In the genomic region with DNA sequence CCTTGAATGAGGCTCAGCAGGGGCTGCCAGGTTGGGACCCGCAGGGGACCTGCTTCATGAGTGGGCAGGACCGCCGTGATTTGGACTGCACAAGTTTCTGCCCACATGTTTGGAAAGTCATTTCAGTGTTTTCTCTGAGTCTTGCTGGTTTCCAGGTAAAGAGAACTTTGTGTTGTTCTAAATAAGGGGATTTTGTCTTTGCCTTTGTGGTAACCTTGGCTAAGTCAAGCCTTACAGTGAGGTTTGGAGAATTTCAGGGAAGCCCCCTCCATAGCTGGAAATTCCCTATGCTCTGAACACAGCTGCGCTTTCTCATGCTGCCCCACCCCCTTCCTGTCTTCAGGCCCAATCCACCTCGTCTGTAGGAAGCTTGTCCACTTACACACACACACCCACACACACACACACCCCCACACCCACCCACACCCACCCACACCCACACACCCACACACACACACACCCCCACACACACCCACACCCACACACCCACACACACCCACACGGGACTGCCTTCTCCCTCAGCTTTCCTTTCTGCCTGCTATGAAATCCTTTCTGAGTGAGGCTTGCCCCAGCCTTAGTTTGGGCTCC, we compare ENCODE assay signal across 9 cellular contexts.
DNase-seq lines count a peak whose midpoint lies in the region; ATAC-seq lines count a peak whose summit lies in the region.
"Had no signal": no experiment of that assay in that cellular context is flagged by ENCODE, and none has a peak within 500 bp of the region (broad histone marks: within the 10 kb centered on the region; RNA-seq: fewer than 3 reads in every experiment).

No MANE protein-coding gene starts in this region.

- DNase-seq in activated T-cell treated with anti-CD3 and anti-CD28 coated beads, Interleukin-2, amount 50 U/mL, for 72 hours: peak; percentile 60 to 69
- peak; percentile 14 to 48 for DNase-seq in stimulated activated CD4-positive, alpha-beta T cell treated with anti-CD3 and anti-CD28 coated beads, Interleukin-4, amount 100 ng/mL, for 48 hours (ENCODE audit: low read depth in 2 of 2)
- DNase-seq in right cardiac atrium: no peak
- DNase-seq: DMS153, SK-N-SH had no signal

- H3K4me1 Mint-ChIP-seq in activated T-cell treated with anti-CD3 and anti-CD28 coated beads, Interleukin-2, amount 50 U/mL, for 72 hours (ENCODE audit: low read depth): peaks cover 21% of the 10 kb centered on the region

- peak overlapping the region; percentile 48 for H3K27ac Mint-ChIP-seq in activated T-cell treated with anti-CD3 and anti-CD28 coated beads, Interleukin-2, amount 50 U/mL, for 72 hours

- H3K27me3 Mint-ChIP-seq in activated T-cell treated with anti-CD3 and anti-CD28 coated beads, Interleukin-2, amount 50 U/mL, for 72 hours (ENCODE audit: low read depth): no peaks in the 10 kb centered on the region

- no peaks in the 10 kb centered on the region for H3K4me1 ChIP-seq in right cardiac atrium (ENCODE audit: control insufficient read depth, insufficient read depth, low read length)

- H3K4me3 ChIP-seq in right cardiac atrium (ENCODE audit: low read length): no peak overlapping the region

- H3K27me3 ChIP-seq in right cardiac atrium (ENCODE audit: control insufficient read depth, insufficient read depth): no peaks in the 10 kb centered on the region

- no peaks in the 10 kb centered on the region for H3K9me3 Mint-ChIP-seq in activated T-cell treated with anti-CD3 and anti-CD28 coated beads, Interleukin-2, amount 50 U/mL, for 72 hours

- peak overlapping the region; percentile 39 to 44 for H3K4me3 Mint-ChIP-seq in activated T-cell treated with anti-CD3 and anti-CD28 coated beads, Interleukin-2, amount 50 U/mL, for 72 hours

- no peaks in the 10 kb centered on the region for H3K9me3 ChIP-seq in right cardiac atrium (ENCODE audit: control insufficient read depth, low read length)
- H3K9me3 ChIP-seq: SK-N-SH had no signal

- H3K27ac ChIP-seq in right cardiac atrium (ENCODE audit: low read length): no peak overlapping the region

- 53% methylated on average over 6 of the region's 6 CpGs for WGBS in right cardiac atrium

- ATAC-seq in GM18870 (IDR thresholded peaks at IDR 0.05; ENCODE audit: unreplicated experiment) (peak; percentile 66), HG02588 (IDR thresholded peaks at IDR 0.05; ENCODE audit: unreplicated experiment) (peak; percentile 71), GM19467 (IDR thresholded peaks at IDR 0.05; ENCODE audit: unreplicated experiment) (no peak), right cardiac atrium (no peak), HG03025 (IDR thresholded peaks at IDR 0.05; ENCODE audit: low FRiP score, unreplicated experiment) (no peak)
- ATAC-seq in activated T-cell treated with anti-CD3 and anti-CD28 coated beads, Interleukin-2, amount 50 U/mL, for 72 hours (replicated peaks in 1 of 2): peak; percentile 82 to 88

- no peaks in the 10 kb centered on the region for H3K36me3 Mint-ChIP-seq in activated T-cell treated with anti-CD3 and anti-CD28 coated beads, Interleukin-2, amount 50 U/mL, for 72 hours (ENCODE audit: insufficient read depth in 2 of 2)

- intact Hi-C loops in right cardiac atrium (cut with DNase I): no loop called here

Comparison
In these comparisons a context has a peak if more than half of its experiments do, and no peak if none do; other contexts are left out.
1. ATAC-seq: peak in GM18870 (single experiment), HG02588 (single experiment) and activated T-cell treated with anti-CD3 and anti-CD28 coated beads, Interleukin-2, amount 50 U/mL, for 72 hours (2 of 2); none in GM19467 (single experiment), right cardiac atrium (0 of 2) and HG03025 (single experiment).
2. DNase-seq: peak in activated T-cell treated with anti-CD3 and anti-CD28 coated beads, Interleukin-2, amount 50 U/mL, for 72 hours (2 of 2) and stimulated activated CD4-positive, alpha-beta T cell treated with anti-CD3 and anti-CD28 coated beads, Interleukin-4, amount 100 ng/mL, for 48 hours (2 of 2); none in right cardiac atrium (0 of 3).